In genomic region chr18:58827886-58828285, GRCh38 we compare ENCODE assay signal across 31 cellular contexts.
"Had no signal": no experiment of that assay in that cellular context is flagged by ENCODE, and none has a peak within 500 bp of the region (broad histone marks: within the 10 kb centered on the region; RNA-seq: fewer than 3 reads in every experiment).

No MANE protein-coding gene starts in this region.

- H3K27ac ChIP-seq: cardiac muscle cell, SJCRH30, SK-N-MC, WERI-Rb-1 had no signal

- H3K36me3 ChIP-seq: cardiac muscle cell, SJCRH30, WERI-Rb-1 had no signal

- H3K4me1 Mint-ChIP-seq: activated CD4-positive, alpha-beta T cell treated with anti-CD3 and anti-CD28 coated beads, Interleukin-2, amount 10 ng/mL, durations not matched to agents 24 days and 14 days; activated naive CD8-positive, alpha-beta T cell treated with anti-CD3 and anti-CD28 coated beads for 36 hours; activated T-helper 17 cell treated with anti-CD3 and anti-CD28 coated beads, Interleukin-2, amount 50 U/mL, for 72 hours; central memory CD8-positive, alpha-beta T cell had no signal

- H3K4me3 Mint-ChIP-seq: activated CD4-positive, alpha-beta T cell treated with anti-CD3 and anti-CD28 coated beads, Interleukin-2, amount 10 ng/mL, durations not matched to agents 24 days and 14 days; activated CD8-positive, alpha-beta T cell treated with anti-CD3 and anti-CD28 coated beads for 36 hours; activated naive CD8-positive, alpha-beta T cell treated with anti-CD3 and anti-CD28 coated beads for 36 hours; activated T-cell treated with anti-CD3 and anti-CD28 coated beads, Interleukin-2, amount 50 U/mL, for 72 hours; activated T-helper 17 cell treated with anti-CD3 and anti-CD28 coated beads, Interleukin-2, amount 50 U/mL, for 72 hours; central memory CD8-positive, alpha-beta T cell had no signal

- DNase-seq: activated CD4-positive, alpha-beta T cell treated with anti-CD3 and anti-CD28 coated beads, Interleukin-2, amount 10 ng/mL, durations not matched to agents 24 days and 14 days; activated CD4-positive, alpha-beta T cell treated with anti-CD3 and anti-CD28 coated beads, Interleukin-2, amount 50 U/mL, for 4 hours; activated CD8-positive, alpha-beta T cell treated with anti-CD3 and anti-CD28 coated beads for 36 hours; activated effector memory CD4-positive, alpha-beta T cell treated with anti-CD3 and anti-CD28 coated beads, Interleukin-2, amount 50 U/mL, for 16 hours; activated naive CD4-positive, alpha-beta T cell; activated naive CD4-positive, alpha-beta T cell treated with anti-CD3 and anti-CD28 coated beads, Interleukin-2, amount 50 U/mL, for 16 hours; activated naive CD8-positive, alpha-beta T cell treated with anti-CD3 and anti-CD28 coated beads for 36 hours; activated T-cell treated with anti-CD3 and anti-CD28 coated beads, Interleukin-2, amount 50 U/mL, for 1 hour; activated T-cell treated with anti-CD3 and anti-CD28 coated beads, Interleukin-2, amount 50 U/mL, for 72 hours; amniotic stem cell; aorta; Karpas-422; KBM-7; NCI-H1048; NCI-H1105 treated with DMSO at 0.1 percent for 48 hours; NCI-H1436; NCI-H1694; NCI-H1930; NCI-H2081 treated with DMSO at 0.1 percent for 48 hours; NCI-H510A treated with DMSO at 0.1 percent for 48 hours; NCI-H526 treated with DMSO at 0.1 percent for 48 hours; NCI-H82; SHP77; SJCRH30; T1000; WERI-Rb-1 had no signal

- H3K36me3 Mint-ChIP-seq: activated naive CD8-positive, alpha-beta T cell treated with anti-CD3 and anti-CD28 coated beads for 36 hours had no signal

- ATAC-seq: activated CD8-positive, alpha-beta T cell treated with anti-CD3 and anti-CD28 coated beads for 36 hours; activated T-cell treated with anti-CD3 and anti-CD28 coated beads, Interleukin-2, amount 50 U/mL, for 72 hours; activated T-helper 17 cell treated with anti-CD3 and anti-CD28 coated beads, Interleukin-2, amount 50 U/mL, for 72 hours; Panc1 had no signal

- H3K27ac Mint-ChIP-seq: activated CD4-positive, alpha-beta T cell treated with anti-CD3 and anti-CD28 coated beads, Interleukin-2, amount 10 ng/mL, durations not matched to agents 24 days and 14 days; activated CD8-positive, alpha-beta T cell treated with anti-CD3 and anti-CD28 coated beads for 36 hours; activated naive CD8-positive, alpha-beta T cell treated with anti-CD3 and anti-CD28 coated beads for 36 hours; activated T-cell treated with anti-CD3 and anti-CD28 coated beads, Interleukin-2, amount 50 U/mL, for 72 hours; activated T-helper 17 cell treated with anti-CD3 and anti-CD28 coated beads, Interleukin-2, amount 50 U/mL, for 72 hours had no signal

- H3K9me3 ChIP-seq: SJCRH30 had no signal

- H3K4me1 ChIP-seq: SJCRH30 had no signal

- H3K4me3 ChIP-seq: cardiac muscle cell, SJCRH30, SK-N-MC had no signal

- H3K27me3 ChIP-seq: cardiac muscle cell, SJCRH30 had no signal

- H3K9me3 Mint-ChIP-seq: activated CD4-positive, alpha-beta T cell treated with anti-CD3 and anti-CD28 coated beads, Interleukin-2, amount 10 ng/mL, durations not matched to agents 24 days and 14 days; activated CD8-positive, alpha-beta T cell treated with anti-CD3 and anti-CD28 coated beads for 36 hours; activated naive CD8-positive, alpha-beta T cell treated with anti-CD3 and anti-CD28 coated beads for 36 hours; activated T-cell treated with anti-CD3 and anti-CD28 coated beads, Interleukin-2, amount 50 U/mL, for 72 hours; activated T-helper 17 cell treated with anti-CD3 and anti-CD28 coated beads, Interleukin-2, amount 50 U/mL, for 72 hours; central memory CD8-positive, alpha-beta T cell had no signal
